ENCODE assay signal across 8 cellular contexts in the genomic region with DNA sequence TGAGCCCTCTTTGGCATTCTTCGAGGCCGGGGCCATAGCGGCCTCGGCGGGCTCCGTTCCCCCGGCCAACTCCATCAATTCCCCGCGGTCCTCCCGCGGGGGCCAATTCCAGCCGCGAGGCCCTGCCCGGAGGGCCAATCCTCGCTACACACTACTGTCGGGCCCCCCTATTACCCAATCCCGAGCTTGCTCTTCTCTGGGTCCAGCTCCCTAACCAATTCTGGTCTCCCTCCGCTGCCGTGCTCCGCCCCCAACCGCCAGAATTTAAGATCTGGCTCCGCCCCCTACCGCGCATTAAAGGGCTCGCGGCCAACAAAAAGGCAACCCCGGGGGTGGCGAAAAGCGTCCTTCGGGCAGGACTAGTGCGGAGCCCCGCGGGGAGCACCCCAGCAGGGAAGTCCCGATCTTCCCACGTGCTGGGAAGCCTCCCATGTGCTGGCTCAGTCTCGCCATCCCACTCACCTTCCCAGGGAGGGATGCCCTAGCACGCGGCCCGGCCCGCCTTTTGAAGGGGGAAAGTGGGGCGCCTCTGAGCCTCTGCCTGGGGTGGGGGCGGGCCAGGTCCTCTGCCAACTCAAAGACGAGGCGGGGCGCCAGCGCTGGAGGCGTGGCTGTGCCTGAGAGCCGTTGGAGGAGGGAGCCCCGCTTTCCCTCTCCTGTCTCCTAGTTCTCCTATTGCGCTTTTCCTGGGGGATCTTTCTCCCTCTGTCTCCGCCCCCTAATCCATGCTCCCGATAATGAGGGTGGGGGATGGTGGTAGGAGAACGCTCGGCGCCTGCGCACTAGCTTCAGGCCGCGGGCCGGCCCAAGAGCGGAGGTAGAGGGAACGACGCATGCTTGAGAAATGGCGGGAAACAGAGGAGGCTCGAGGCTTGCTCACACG. TPM values are rescaled to one million over a fixed set of nuclear protein-coding genes. Genes with fewer than 3 reads are reported as not detected.
DNase-seq lines count a peak whose midpoint lies in the region; ATAC-seq and TF ChIP-seq lines count a peak whose summit lies in the region.

No MANE protein-coding gene starts in this region.

- TF ChIP-seq POLR2A in GM18951 (IDR thresholded peaks at IDR 0.05; ENCODE audit: extremely low read depth, insufficient read depth, insufficient read length): peak; percentile 61

- H3K27me3 ChIP-seq in AG04450 (ENCODE audit: control insufficient read depth, insufficient read depth, low read length): peaks cover 4% of the 10 kb centered on the region

- H3K9me3 ChIP-seq in AG04450 (ENCODE audit: control insufficient read depth, insufficient read depth, low read length): peaks cover 10% of the 10 kb centered on the region

- H3K4me3 ChIP-seq in AG04450 (ENCODE audit: low read depth, low read length): peak overlapping the region; percentile 74

- TF ChIP-seq CTCF in AG04450 (IDR thresholded peaks at IDR 0.05; ENCODE audit: low read depth, low read length): no peak

- ATAC-seq in HG03139 (IDR thresholded peaks at IDR 0.05; ENCODE audit: unreplicated experiment): peak; percentile 83

- peak; percentile 85 for DNase-seq in AG04450 (ENCODE audit: low read depth, low spot score)
- DNase-seq in NCI-H524 treated with DMSO at 0.1 percent for 48 hours (lab: John Stamatoyannopoulos, UW): peak; percentile 74
- DNase-seq in activated CD8-positive, alpha-beta memory T cell treated with anti-CD3 and anti-CD28 coated beads for 1 hour (ENCODE audit: extremely low read depth in 1 of 2, low read depth in 1 of 2): peak; percentile 82
- DNase-seq in effector CD8-positive, alpha-beta T cell (lab: John Stamatoyannopoulos, UW): peak; percentile 87
- peak; percentile 95 to 96 for DNase-seq in lung microvascular endothelial cell (ENCODE audit: low read depth in 2 of 2)
- peak; percentile 74 to 91 (median 88) for DNase-seq in stimulated activated CD4-positive, alpha-beta T cell treated with anti-CD3 and anti-CD28 coated beads, TNF-alpha, amount 100 ng/mL, for 1 hour (ENCODE audit: low read depth in 3 of 3, low spot score in 1 of 3)

- H3K27ac ChIP-seq in AG04450 (ENCODE audit: low read depth, low read length): peak overlapping the region; percentile 61

- POLR2A ChIA-PET in AG04450 (lab: Yijun Ruan, JAX): interaction anchor here (0.5 to 0.9 kb wide), 4 partner anchors 15 to 165 kb away, joined by 3 to 4 read pairs (median 3); no protein-coding TSS in a partner anchor

- CTCF ChIA-PET in AG04450 (lab: Charles Lee): interaction anchor here (0.9 to 2.7 kb wide), 5 partner anchors 15 to 315 kb away, joined by 4 to 23 read pairs (median 7); no protein-coding TSS in a partner anchor

- in situ Hi-C loops in GM18951 (cut with MboI; ENCODE audit: low sequenced_read_pairs, unreplicated experiment): no loop called here

RNA-seq across cellular contexts. Expression of gene LIPE, which starts 3.5 kb away (rescaled TPM):
- 1.5 and 2.0 TPM in 2 replicates for polyA plus RNA-seq in AG04450 (2011; rRNA removed)
- 1.4 and 3.7 TPM in 2 replicates for polyA minus RNA-seq in AG04450 (2011; rRNA and poly(A)+ RNA removed)
- total RNA-seq in lung microvascular endothelial cell: 2.6 and 3.9 TPM in 2 replicates

RNA-seq across cellular contexts. Expression of gene CXCL17, which starts 19.0 kb away (rescaled TPM):
- polyA plus RNA-seq in AG04450 (2011; rRNA removed): not detected in 2 replicates
- not detected in 2 replicates for polyA minus RNA-seq in AG04450 (2011; rRNA and poly(A)+ RNA removed)
- not detected in 2 replicates for total RNA-seq in lung microvascular endothelial cell

RNA-seq across cellular contexts. Expression of gene CNFN, which starts 33.6 kb away (rescaled TPM):
- polyA plus RNA-seq in AG04450 (2011; rRNA removed): 0.20 TPM in 1 of 2 replicates, not detected in the other
- polyA minus RNA-seq in AG04450 (2011; rRNA and poly(A)+ RNA removed): not detected in 2 replicates
- not detected in 2 replicates for total RNA-seq in lung microvascular endothelial cell

Comparison
In these comparisons a context has a peak if more than half of its experiments do, and no peak if none do; other contexts are left out.
1. Peak in every context shown above with its lines: DNase-seq, ATAC-seq, H3K4me3 ChIP-seq and H3K27ac ChIP-seq.